ENCODE assay signal across 7 cellular contexts in the genomic region with DNA sequence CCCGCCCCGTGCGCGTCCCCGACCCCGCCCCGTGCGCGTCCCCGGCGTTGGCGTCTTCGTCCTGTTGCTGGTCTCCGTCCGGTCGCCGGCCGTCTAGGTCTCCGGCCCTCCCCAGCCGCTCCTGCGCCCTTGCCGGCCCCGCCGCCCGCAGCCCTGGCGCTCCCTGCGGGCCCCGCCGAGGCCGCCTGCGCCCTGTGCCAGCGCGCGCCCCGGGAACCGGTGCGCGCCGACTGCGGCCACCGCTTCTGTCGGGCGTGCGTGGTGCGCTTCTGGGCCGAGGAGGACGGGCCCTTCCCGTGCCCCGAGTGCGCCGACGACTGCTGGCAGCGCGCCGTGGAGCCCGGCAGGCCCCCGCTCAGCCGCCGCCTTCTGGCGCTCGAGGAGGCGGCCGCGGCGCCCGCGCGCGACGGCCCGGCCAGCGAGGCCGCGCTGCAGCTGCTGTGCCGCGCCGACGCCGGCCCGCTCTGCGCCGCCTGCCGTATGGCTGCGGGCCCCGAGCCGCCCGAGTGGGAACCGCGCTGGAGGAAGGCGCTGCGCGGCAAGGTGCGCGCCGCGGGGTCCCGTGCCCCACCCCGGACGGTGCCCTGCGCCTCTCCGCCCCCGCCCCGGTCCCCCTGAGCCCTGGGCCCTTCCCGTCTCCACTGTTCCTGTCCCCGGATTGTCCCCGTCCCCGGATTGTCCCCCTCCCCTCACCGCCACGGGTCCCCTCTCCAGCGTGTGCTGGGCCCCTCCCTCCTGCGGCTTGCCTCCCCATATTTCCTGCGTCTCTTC. TPM values are rescaled to one million over a fixed set of nuclear protein-coding genes. Genes with fewer than 3 reads are reported as not detected.
DNase-seq lines count a peak whose midpoint lies in the region; ATAC-seq, FAIRE-seq and TF ChIP-seq lines count a peak whose summit lies in the region.

Gene RNF187 (plus strand): TSS at position 47 of the 771 bp plus-strand sequence.

- H3K9me3 Mint-ChIP-seq in activated T-helper 2 cell treated with anti-CD3 and anti-CD28 coated beads, Interferon-gamma antibody, Interleukin-2, Interleukin-4, amounts not matched to agents 10 μg/mL and 5 μg/mL and 100 μg/mL, durations not matched to agents 14 hours and 24 hours and 36 hours: no peaks in the 10 kb centered on the region
- peaks cover 9% of the 10 kb centered on the region for H3K9me3 Mint-ChIP-seq in glutamatergic neuron (ENCODE audit: unreplicated experiment)

- H3K27me3 Mint-ChIP-seq in activated T-helper 2 cell treated with anti-CD3 and anti-CD28 coated beads, Interferon-gamma antibody, Interleukin-2, Interleukin-4, amounts not matched to agents 10 μg/mL and 5 μg/mL and 100 μg/mL, durations not matched to agents 14 hours and 24 hours and 36 hours (ENCODE audit: low read depth): no peaks in the 10 kb centered on the region
- H3K27me3 Mint-ChIP-seq in glutamatergic neuron (ENCODE audit: unreplicated experiment): peaks cover 5% of the 10 kb centered on the region

- peak within 1 kb of the TSS; percentile 93 for H2AFZ ChIP-seq in parathyroid adenoma

- H3K27ac Mint-ChIP-seq in activated T-helper 2 cell treated with anti-CD3 and anti-CD28 coated beads, Interferon-gamma antibody, Interleukin-2, Interleukin-4, amounts not matched to agents 10 μg/mL and 5 μg/mL and 100 μg/mL, durations not matched to agents 14 hours and 24 hours and 36 hours: peak within 1 kb of the TSS; percentile 100
- peak within 1 kb of the TSS; percentile 99 for H3K27ac Mint-ChIP-seq in glutamatergic neuron (ENCODE audit: unreplicated experiment)

- H3K4me3 ChIP-seq in HFF-Myc (replicated peaks; ENCODE audit: low read depth, low read length) (peak within 1 kb of the TSS; percentile 96), parathyroid adenoma (ENCODE audit: low read depth, low read length) (peak within 1 kb of the TSS; percentile 86)

- TF ChIP-seq CTCF in HFF-Myc (IDR thresholded peaks at IDR 0.05; ENCODE audit: low read depth, low read length, missing control alignments) (no peak), glutamatergic neuron (IDR thresholded peaks at IDR 0.05; ENCODE audit: partially characterized antibody, unreplicated experiment) (no peak), parathyroid adenoma (IDR thresholded peaks at IDR 0.05) (no peak)

- peaks cover 6% of the 10 kb centered on the region for H3K4me1 ChIP-seq in parathyroid adenoma

- peaks cover 29% of the 10 kb centered on the region for H3K4me1 Mint-ChIP-seq in activated T-helper 2 cell treated with anti-CD3 and anti-CD28 coated beads, Interferon-gamma antibody, Interleukin-2, Interleukin-4, amounts not matched to agents 10 μg/mL and 5 μg/mL and 100 μg/mL, durations not matched to agents 14 hours and 24 hours and 36 hours (ENCODE audit: low read depth)
- H3K4me1 Mint-ChIP-seq in glutamatergic neuron (ENCODE audit: low read depth, unreplicated experiment): peaks cover 10% of the 10 kb centered on the region

- peaks cover 35% of the 10 kb centered on the region for H3K36me3 Mint-ChIP-seq in activated T-helper 2 cell treated with anti-CD3 and anti-CD28 coated beads, Interferon-gamma antibody, Interleukin-2, Interleukin-4, amounts not matched to agents 10 μg/mL and 5 μg/mL and 100 μg/mL, durations not matched to agents 14 hours and 24 hours and 36 hours (ENCODE audit: low read depth)
- H3K36me3 Mint-ChIP-seq in glutamatergic neuron (ENCODE audit: unreplicated experiment): peaks cover 5% of the 10 kb centered on the region

- DNase-seq in HFF-Myc (ENCODE audit: extremely low read depth, low read depth) (no peak), NCI-H1694 treated with DMSO at 0.1 percent for 48 hours (lab: John Stamatoyannopoulos, UW) (peak; percentile 23), glutamatergic neuron (peak; percentile 96), urothelium cell line (ENCODE audit: low spot score) (peak; percentile 52)
- no peak for DNase-seq in activated T-helper 2 cell treated with anti-CD3 and anti-CD28 coated beads, Interferon-gamma antibody, Interleukin-2, Interleukin-4, amounts not matched to agents 10 μg/mL and 5 μg/mL and 100 μg/mL, durations not matched to agents 14 hours and 24 hours and 36 hours (ENCODE audit: low spot score)

- no peaks in the 10 kb centered on the region for H3K9me3 ChIP-seq in parathyroid adenoma (ENCODE audit: control insufficient read depth, low read length)

- H3K36me3 ChIP-seq in parathyroid adenoma (ENCODE audit: control insufficient read depth, insufficient read depth, low read length): no peaks in the 10 kb centered on the region

- no peaks in the 10 kb centered on the region for H3K79me2 ChIP-seq in parathyroid adenoma

- H3K9ac ChIP-seq in parathyroid adenoma: peak within 1 kb of the TSS; percentile 89

- H3K27me3 ChIP-seq in parathyroid adenoma (ENCODE audit: control insufficient read depth, insufficient read depth, low read length): no peaks in the 10 kb centered on the region

- peak within 1 kb of the TSS; percentile 92 for H3K4me2 ChIP-seq in parathyroid adenoma (ENCODE audit: low read length)

- H3K27ac ChIP-seq in parathyroid adenoma: peak within 1 kb of the TSS; percentile 100

- peak; percentile 69 for ATAC-seq in GM18511 (IDR thresholded peaks at IDR 0.05; ENCODE audit: unreplicated experiment)

- intact Hi-C loops in activated T-helper 2 cell treated with anti-CD3 and anti-CD28 coated beads, Interferon-gamma antibody, Interleukin-2, Interleukin-4, amounts not matched to agents 10 μg/mL and 5 μg/mL and 100 μg/mL, durations not matched to agents 14 hours and 24 hours and 36 hours (cut with micrococcal nuclease): loop anchor here (1.0 to 2.0 kb wide), 2 partner anchors 14 to 71 kb away; partner anchors contain the start of gene TRIM17

- H3K4me3 Mint-ChIP-seq in activated T-helper 2 cell treated with anti-CD3 and anti-CD28 coated beads, Interferon-gamma antibody, Interleukin-2, Interleukin-4, amounts not matched to agents 10 μg/mL and 5 μg/mL and 100 μg/mL, durations not matched to agents 14 hours and 24 hours and 36 hours (ENCODE audit: low read depth): peak within 1 kb of the TSS; percentile 97
- H3K4me3 Mint-ChIP-seq in glutamatergic neuron (ENCODE audit: unreplicated experiment): peak within 1 kb of the TSS; percentile 95

- no peak for FAIRE-seq in urothelium cell line (lab: Jason Lieb, UNC)

RNA-seq across cellular contexts. Expression of gene RNF187, which starts in this region (rescaled TPM):
- 146 and 154 TPM in 2 replicates for total RNA-seq in activated T-helper 2 cell treated with anti-CD3 and anti-CD28 coated beads, Interferon-gamma antibody, Interleukin-2, Interleukin-4, amounts not matched to agents 10 μg/mL and 5 μg/mL and 100 μg/mL, durations not matched to agents 14 hours and 24 hours and 36 hours
- total RNA-seq in glutamatergic neuron (ENCODE audit: unreplicated experiment): 201 TPM

Comparison
In these comparisons a context has a peak if more than half of its experiments do, and no peak if none do; other contexts are left out.
1. DNase-seq: peak in NCI-H1694 treated with DMSO at 0.1 percent for 48 hours (single experiment), glutamatergic neuron (single experiment) and urothelium cell line (single experiment); none in HFF-Myc (single experiment) and activated T-helper 2 cell treated with anti-CD3 and anti-CD28 coated beads, Interferon-gamma antibody, Interleukin-2, Interleukin-4, amounts not matched to agents 10 μg/mL and 5 μg/mL and 100 μg/mL, durations not matched to agents 14 hours and 24 hours and 36 hours (single experiment).